In genomic region chr4:98528882-98529281, GRCh38 we compare ENCODE assay signal across 23 cellular contexts.
DNase-seq lines count a peak whose midpoint lies in the region; ATAC-seq and TF ChIP-seq lines count a peak whose summit lies in the region.
"Had no signal": no experiment of that assay in that cellular context is flagged by ENCODE, and none has a peak within 500 bp of the region (broad histone marks: within the 10 kb centered on the region; RNA-seq: fewer than 3 reads in every experiment).

No MANE protein-coding gene starts in this region.

- peak overlapping the region; percentile 10 for H3K27ac Mint-ChIP-seq in activated T-helper 2 cell treated with anti-CD3 and anti-CD28 coated beads, Interferon-gamma antibody, Interleukin-2, Interleukin-4, amounts not matched to agents 10 μg/mL and 5 μg/mL and 100 μg/mL, durations not matched to agents 14 hours and 24 hours and 36 hours
- H3K27ac Mint-ChIP-seq in stimulated activated effector memory CD8-positive, alpha-beta T cell treated with anti-CD3 and anti-CD28 coated beads, Interleukin-12 subunit alpha, Interleukin-12 subunit beta, amount 100 ng/mL, for 72 hours = no peak overlapping the region
- H3K27ac Mint-ChIP-seq: activated naive CD8-positive, alpha-beta T cell treated with anti-CD3 and anti-CD28 coated beads, Interleukin-2, amount 10 ng/mL, durations not matched to agents 7 days and 5 days; dendritic cell treated with granulocyte-macrophage colony-stimulating factor and Interleukin-4, amounts not matched to agents 40 ng/mL and 50 ng/mL, for 4 days had no signal

- peaks cover 2% of the 10 kb centered on the region for H3K36me3 Mint-ChIP-seq in activated T-cell treated with anti-CD3 and anti-CD28 coated beads, Interleukin-2, amount 50 U/mL, for 4 hours (ENCODE audit: insufficient read depth)
- H3K36me3 Mint-ChIP-seq in activated T-helper 2 cell treated with anti-CD3 and anti-CD28 coated beads, Interferon-gamma antibody, Interleukin-2, Interleukin-4, amounts not matched to agents 10 μg/mL and 5 μg/mL and 100 μg/mL, durations not matched to agents 14 hours and 24 hours and 36 hours (ENCODE audit: low read depth) = peaks cover under 1% of the 10 kb centered on the region
- peaks cover 2% of the 10 kb centered on the region for H3K36me3 Mint-ChIP-seq in stimulated activated effector memory CD8-positive, alpha-beta T cell treated with anti-CD3 and anti-CD28 coated beads, Interleukin-12 subunit alpha, Interleukin-12 subunit beta, amount 100 ng/mL, for 72 hours

- H3K4me1 Mint-ChIP-seq in activated T-cell treated with anti-CD3 and anti-CD28 coated beads, Interleukin-2, amount 50 U/mL, for 4 hours (ENCODE audit: low read depth) = peaks cover 17% of the 10 kb centered on the region
- H3K4me1 Mint-ChIP-seq in activated T-helper 2 cell treated with anti-CD3 and anti-CD28 coated beads, Interferon-gamma antibody, Interleukin-2, Interleukin-4, amounts not matched to agents 10 μg/mL and 5 μg/mL and 100 μg/mL, durations not matched to agents 14 hours and 24 hours and 36 hours (ENCODE audit: low read depth) = peaks cover 36% of the 10 kb centered on the region
- H3K4me1 Mint-ChIP-seq in stimulated activated effector memory CD8-positive, alpha-beta T cell treated with anti-CD3 and anti-CD28 coated beads, Interleukin-12 subunit alpha, Interleukin-12 subunit beta, amount 100 ng/mL, for 72 hours = peaks cover 28% of the 10 kb centered on the region

- no peaks in the 10 kb centered on the region for H4K20me1 ChIP-seq in osteoblast (ENCODE audit: insufficient read depth, low read length)
- H4K20me1 ChIP-seq: BLaER1 treated with 17β-estradiol and CSF1 and Interleukin-3, amounts not matched to agents 10 nM and 100 nM had no signal

- ATAC-seq in activated T-cell treated with anti-CD3 and anti-CD28 coated beads, Interleukin-2, amount 50 U/mL, for 4 hours = peak; percentile 70 to 71
- peak; percentile 82 for ATAC-seq in stimulated activated effector memory CD8-positive, alpha-beta T cell treated with anti-CD3 and anti-CD28 coated beads, Interleukin-12 subunit alpha, Interleukin-12 subunit beta, amount 100 ng/mL, for 72 hours
- ATAC-seq: upper lobe of right lung had no signal

- H3K4me3 ChIP-seq in osteoblast (ENCODE audit: insufficient read depth, low read length) = no peak overlapping the region
- H3K4me3 ChIP-seq: BLaER1 treated with 17β-estradiol and CSF1 and Interleukin-3, amounts not matched to agents 10 nM and 100 nM; breast epithelium; spleen; upper lobe of right lung had no signal

- H3K4me1 ChIP-seq in osteoblast (ENCODE audit: insufficient read depth, low read length) = peaks cover 19% of the 10 kb centered on the region
- H3K4me1 ChIP-seq: BLaER1 treated with 17β-estradiol and CSF1 and Interleukin-3, amounts not matched to agents 10 nM and 100 nM; breast epithelium; upper lobe of right lung had no signal

- H3K27me3 Mint-ChIP-seq in activated T-cell treated with anti-CD3 and anti-CD28 coated beads, Interleukin-2, amount 50 U/mL, for 4 hours (ENCODE audit: low read depth) = no peaks in the 10 kb centered on the region
- H3K27me3 Mint-ChIP-seq in activated T-helper 2 cell treated with anti-CD3 and anti-CD28 coated beads, Interferon-gamma antibody, Interleukin-2, Interleukin-4, amounts not matched to agents 10 μg/mL and 5 μg/mL and 100 μg/mL, durations not matched to agents 14 hours and 24 hours and 36 hours (ENCODE audit: low read depth) = no peaks in the 10 kb centered on the region
- H3K27me3 Mint-ChIP-seq: activated naive CD8-positive, alpha-beta T cell treated with anti-CD3 and anti-CD28 coated beads, Interleukin-2, amount 10 ng/mL, durations not matched to agents 7 days and 5 days; dendritic cell treated with granulocyte-macrophage colony-stimulating factor and Interleukin-4, amounts not matched to agents 40 ng/mL and 50 ng/mL, for 4 days had no signal

- TF ChIP-seq CTCF in osteoblast (IDR thresholded peaks at IDR 0.05; ENCODE audit: extremely low read depth, low read depth, low read length) = no peak

- no peak overlapping the region for H3K4me2 ChIP-seq in osteoblast (ENCODE audit: insufficient read depth, low read length)
- H3K4me2 ChIP-seq: BLaER1 treated with 17β-estradiol and CSF1 and Interleukin-3, amounts not matched to agents 10 nM and 100 nM had no signal

- H3K9me3 Mint-ChIP-seq in activated T-cell treated with anti-CD3 and anti-CD28 coated beads, Interleukin-2, amount 50 U/mL, for 4 hours = no peaks in the 10 kb centered on the region
- peaks cover 6% of the 10 kb centered on the region for H3K9me3 Mint-ChIP-seq in activated T-helper 2 cell treated with anti-CD3 and anti-CD28 coated beads, Interferon-gamma antibody, Interleukin-2, Interleukin-4, amounts not matched to agents 10 μg/mL and 5 μg/mL and 100 μg/mL, durations not matched to agents 14 hours and 24 hours and 36 hours
- peaks cover 3% of the 10 kb centered on the region for H3K9me3 Mint-ChIP-seq in stimulated activated effector memory CD8-positive, alpha-beta T cell treated with anti-CD3 and anti-CD28 coated beads, Interleukin-12 subunit alpha, Interleukin-12 subunit beta, amount 100 ng/mL, for 72 hours
- H3K9me3 Mint-ChIP-seq: dendritic cell treated with granulocyte-macrophage colony-stimulating factor and Interleukin-4, amounts not matched to agents 40 ng/mL and 50 ng/mL, for 4 days had no signal

- intact Hi-C loops in activated T-helper 2 cell treated with anti-CD3 and anti-CD28 coated beads, Interferon-gamma antibody, Interleukin-2, Interleukin-4, amounts not matched to agents 10 μg/mL and 5 μg/mL and 100 μg/mL, durations not matched to agents 14 hours and 24 hours and 36 hours (cut with micrococcal nuclease) = loop anchor here (1.0 kb wide), 1 partner anchor 18 kb away; no protein-coding TSS in a partner anchor

- H3K27me3 ChIP-seq in osteoblast (ENCODE audit: insufficient read depth, low read length) = no peaks in the 10 kb centered on the region
- H3K27me3 ChIP-seq: BLaER1 treated with 17β-estradiol and CSF1 and Interleukin-3, amounts not matched to agents 10 nM and 100 nM; breast epithelium; neutrophil; spleen; upper lobe of right lung had no signal

- DNase-seq in activated T-cell treated with anti-CD3 and anti-CD28 coated beads, Interleukin-2, amount 50 U/mL, for 4 hours = no peak
- DNase-seq in activated T-cell treated with anti-CD3 and anti-CD28 coated beads, Interleukin-2, amount 50 U/mL, for 1 hour = no peak
- peak; percentile 89 for DNase-seq in LHCN-M2 (ENCODE audit: low read depth)
- DNase-seq in activated T-helper 2 cell treated with anti-CD3 and anti-CD28 coated beads, Interferon-gamma antibody, Interleukin-2, Interleukin-4, amounts not matched to agents 10 μg/mL and 5 μg/mL and 100 μg/mL, durations not matched to agents 14 hours and 24 hours and 36 hours (ENCODE audit: low spot score) = no peak
- no peak for DNase-seq in stimulated activated effector memory CD8-positive, alpha-beta T cell treated with anti-CD3 and anti-CD28 coated beads, Interleukin-12 subunit alpha, Interleukin-12 subunit beta, amount 100 ng/mL, for 72 hours (ENCODE audit: low spot score in 2 of 2)
- no peak for DNase-seq in cerebellar cortex (ENCODE audit: low spot score)
- no peak for DNase-seq in osteoblast (ENCODE audit: insufficient read length, low spot score, missing footprints)
- DNase-seq: activated CD4-positive, CD25-positive, alpha-beta regulatory T cell; activated CD8-positive, alpha-beta memory T cell treated with anti-CD3 and anti-CD28 coated beads, Interleukin-2, amount 50 U/mL, for 48 hours; activated naive CD8-positive, alpha-beta T cell treated with anti-CD3 and anti-CD28 coated beads, Interleukin-2, amount 10 ng/mL, durations not matched to agents 7 days and 5 days; Calu3; EL; Kasumi-1; NCI-H1048; NCI-H187 treated with DMSO at 0.1 percent for 48 hours; NCI-H2227 treated with DMSO at 0.1 percent for 48 hours; NCI-H748 treated with DMSO at 0.1 percent for 48 hours; spleen; upper lobe of right lung had no signal

- H3K79me2 ChIP-seq in osteoblast (ENCODE audit: insufficient read depth, low read length) = peaks cover 67% of the 10 kb centered on the region

- H2AFZ ChIP-seq in osteoblast (ENCODE audit: low read length) = no peak overlapping the region

- H3K4me3 Mint-ChIP-seq in activated T-cell treated with anti-CD3 and anti-CD28 coated beads, Interleukin-2, amount 50 U/mL, for 4 hours = no peak overlapping the region
- no peak overlapping the region for H3K4me3 Mint-ChIP-seq in activated T-helper 2 cell treated with anti-CD3 and anti-CD28 coated beads, Interferon-gamma antibody, Interleukin-2, Interleukin-4, amounts not matched to agents 10 μg/mL and 5 μg/mL and 100 μg/mL, durations not matched to agents 14 hours and 24 hours and 36 hours (ENCODE audit: low read depth)
- H3K4me3 Mint-ChIP-seq in stimulated activated effector memory CD8-positive, alpha-beta T cell treated with anti-CD3 and anti-CD28 coated beads, Interleukin-12 subunit alpha, Interleukin-12 subunit beta, amount 100 ng/mL, for 72 hours = no peak overlapping the region
- H3K4me3 Mint-ChIP-seq: activated naive CD8-positive, alpha-beta T cell treated with anti-CD3 and anti-CD28 coated beads, Interleukin-2, amount 10 ng/mL, durations not matched to agents 7 days and 5 days; dendritic cell treated with granulocyte-macrophage colony-stimulating factor and Interleukin-4, amounts not matched to agents 40 ng/mL and 50 ng/mL, for 4 days had no signal

- H3K36me3 ChIP-seq in osteoblast (ENCODE audit: insufficient read depth, low read length) = no peaks in the 10 kb centered on the region
- H3K36me3 ChIP-seq: BLaER1 treated with 17β-estradiol and CSF1 and Interleukin-3, amounts not matched to agents 10 nM and 100 nM; breast epithelium; neutrophil; spleen; upper lobe of right lung had no signal

- H3K27ac ChIP-seq in osteoblast (ENCODE audit: low read depth, low read length) = no peak overlapping the region
- H3K27ac ChIP-seq: BLaER1 treated with 17β-estradiol and CSF1 and Interleukin-3, amounts not matched to agents 10 nM and 100 nM; breast epithelium; neutrophil; spleen; upper lobe of right lung had no signal

- H3K9me3 ChIP-seq in osteoblast (ENCODE audit: low read depth, low read length) = no peaks in the 10 kb centered on the region
- H3K9me3 ChIP-seq: BLaER1 treated with 17β-estradiol and CSF1 and Interleukin-3, amounts not matched to agents 10 nM and 100 nM; breast epithelium; neutrophil; spleen; upper lobe of right lung had no signal
